Comparison of ENCODE assay signal across 39 cellular contexts in the genomic region with DNA sequence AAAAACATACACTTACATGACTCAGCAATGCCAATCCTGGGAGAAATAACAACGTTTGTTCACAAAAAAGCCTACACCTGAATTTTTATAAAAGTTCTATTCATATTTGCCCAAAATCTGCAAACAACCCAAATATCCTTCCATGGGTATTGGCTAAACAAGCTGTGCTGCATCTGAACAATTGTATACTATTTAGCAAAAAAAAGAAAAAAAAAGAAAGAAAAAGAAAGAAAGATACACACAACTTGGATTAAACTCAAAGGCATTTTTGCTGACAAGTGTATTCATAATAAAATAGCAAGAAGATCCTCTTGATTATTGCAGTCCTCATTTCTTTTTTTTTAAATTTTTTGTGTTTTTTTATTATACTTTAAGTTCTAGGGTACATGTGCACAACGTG. TPM values are rescaled to one million over a fixed set of nuclear protein-coding genes. Genes with fewer than 3 reads are reported as not detected.
"Had no signal": no experiment of that assay in that cellular context is flagged by ENCODE, and none has a peak within 500 bp of the region (broad histone marks: within the 10 kb centered on the region; RNA-seq: fewer than 3 reads in every experiment).

No MANE protein-coding gene starts in this region.

- H3K9ac ChIP-seq: KMS-11 had no signal

- H3K27me3 ChIP-seq: MG63 had no signal

- H3K4me3 ChIP-seq: MG63 had no signal

- H3K4me2 ChIP-seq: KMS-11 had no signal

- H3K27ac ChIP-seq: KMS-11 had no signal

- H3K36me3 ChIP-seq: MG63 had no signal

- DNase-seq: Karpas-422, Kasumi-1, MG63, MM.1S, MV-4-11, NCI-H1048, NCI-H1092, NCI-H1092 treated with DMSO at 0.1 percent for 48 hours, NCI-H1105, NCI-H1105 treated with DMSO at 0.1 percent for 48 hours, NCI-H1417, NCI-H1417 treated with DMSO at 0.1 percent for 48 hours, NCI-H1436, NCI-H1436 treated with DMSO at 0.1 percent for 48 hours, NCI-H146, NCI-H1694, NCI-H1694 treated with DMSO at 0.1 percent for 48 hours, NCI-H187, NCI-H187 treated with DMSO at 0.1 percent for 48 hours, NCI-H1930, NCI-H2029, NCI-H2029 treated with DMSO at 0.1 percent for 48 hours, NCI-H2081, NCI-H2081 treated with DMSO at 0.1 percent for 48 hours, NCI-H2171, NCI-H2171 treated with DMSO at 0.1 percent for 48 hours, NCI-H2227 treated with DMSO at 0.1 percent for 48 hours, NCI-H226, NCI-H345, NCI-H446, NCI-H446 treated with DMSO at 0.1 percent for 48 hours, NCI-H510A, NCI-H510A treated with DMSO at 0.1 percent for 48 hours, NCI-H524 had no signal

- H3K9me3 ChIP-seq: MG63 had no signal

RNA-seq across cellular contexts. Expression of a gene that starts 24.5 kb away (rescaled TPM):
- total RNA-seq: LHCN-M2, MCF 10A, NCI-H460 had no signal

RNA-seq across cellular contexts. Expression of a gene that starts 34.9 kb away (rescaled TPM):
- total RNA-seq: LHCN-M2, M059J, MCF 10A, NCI-H460 had no signal

RNA-seq across cellular contexts. Expression of a gene that starts 36.4 kb away (rescaled TPM):
- total RNA-seq: LHCN-M2, MCF 10A had no signal

RNA-seq across cellular contexts. Expression of a gene that starts 40.3 kb away (rescaled TPM):
- total RNA-seq: LHCN-M2, MCF 10A, NCI-H460 had no signal

RNA-seq across cellular contexts. Expression of a gene that starts 59.4 kb away (rescaled TPM):
- total RNA-seq: LHCN-M2, MCF 10A, NCI-H460 had no signal
